13 cellular contexts compared by ENCODE assay signal in genomic region chr14:71551291-71551955, GRCh38.
DNase-seq lines count a peak whose midpoint lies in the region; ATAC-seq and TF ChIP-seq lines count a peak whose summit lies in the region.
"Had no signal": no experiment of that assay in that cellular context is flagged by ENCODE, and none has a peak within 500 bp of the region (broad histone marks: within the 10 kb centered on the region; RNA-seq: fewer than 3 reads in every experiment).

No MANE protein-coding gene starts in this region.

- peaks cover 29% of the 10 kb centered on the region for H3K4me1 ChIP-seq in CD8-positive, alpha-beta T cell (ENCODE audit: insufficient read depth, low read length)
- H3K4me1 ChIP-seq in naive thymus-derived CD4-positive, alpha-beta T cell (ENCODE audit: control insufficient read depth in 2 of 2, insufficient read depth in 2 of 2, low read length in 2 of 2) = peaks cover 24 to 31% of the 10 kb centered on the region in 2 donors
- H3K4me1 ChIP-seq: HAP-1, psoas muscle had no signal

- H3K4me3 ChIP-seq in CD8-positive, alpha-beta T cell (ENCODE audit: low read depth, low read length) = no peak overlapping the region
- no peak overlapping the region for H3K4me3 ChIP-seq in choroid plexus epithelial cell (ENCODE audit: low read depth, low read length)
- no peak overlapping the region for H3K4me3 ChIP-seq in naive thymus-derived CD4-positive, alpha-beta T cell (ENCODE audit: low read length)
- H3K4me3 ChIP-seq: HAP-1, psoas muscle had no signal

- DNase-seq in CD8-positive, alpha-beta T cell = no peak
- DNase-seq in LHCN-M2 (ENCODE audit: low read depth) (peak; percentile 95), choroid plexus epithelial cell (ENCODE audit: low read depth) (peak; percentile 56), NCI-H2081 treated with DMSO at 0.1 percent for 48 hours (lab: John Stamatoyannopoulos, UW) (no peak), NCI-H1105 treated with DMSO at 0.1 percent for 48 hours (lab: John Stamatoyannopoulos, UW) (no peak)
- DNase-seq in naive thymus-derived CD4-positive, alpha-beta T cell = no peak
- DNase-seq: activated effector memory CD4-positive, alpha-beta T cell treated with Interleukin-2 at 50 U/mL for 16 hours; effector CD8-positive, alpha-beta T cell; NCI-H1417; psoas muscle had no signal

- no peaks in the 10 kb centered on the region for H3K9me3 ChIP-seq in CD8-positive, alpha-beta T cell (ENCODE audit: low read length)
- no peaks in the 10 kb centered on the region for H3K9me3 ChIP-seq in naive thymus-derived CD4-positive, alpha-beta T cell (ENCODE audit: control insufficient read depth in 2 of 3, low read length in 3 of 3)
- H3K9me3 ChIP-seq: HAP-1, psoas muscle had no signal

- peaks cover 3% of the 10 kb centered on the region for H3K36me3 Mint-ChIP-seq in CD8-positive, alpha-beta T cell
- H3K36me3 Mint-ChIP-seq in naive thymus-derived CD4-positive, alpha-beta T cell = peaks cover 0 to 14% (median 0%) of the 10 kb centered on the region in 5 donors

- H3K27me3 ChIP-seq in CD8-positive, alpha-beta T cell (ENCODE audit: insufficient read depth, low read length) = no peaks in the 10 kb centered on the region
- H3K27me3 ChIP-seq in naive thymus-derived CD4-positive, alpha-beta T cell (ENCODE audit: control insufficient read depth in 2 of 2, insufficient read depth in 2 of 2, low read length in 2 of 2) = no peaks in the 10 kb centered on the region

- intact Hi-C loops in CD8-positive, alpha-beta T cell (cut with DNase I, micrococcal nuclease) = loop anchor here in 1 of 2 experiments (10.0 kb wide), 1 partner anchor 417 kb away; no protein-coding TSS in a partner anchor
- intact Hi-C loops in naive thymus-derived CD4-positive, alpha-beta T cell (cut with micrococcal nuclease) = no loop called here

- no peak for TF ChIP-seq CTCF in CD8-positive, alpha-beta T cell (IDR thresholded peaks at IDR 0.05)
- TF ChIP-seq CTCF in choroid plexus epithelial cell (conservative IDR thresholded peaks at IDR 0.05; ENCODE audit: low read depth, low read length) = no peak

- no peak overlapping the region for H3K27ac ChIP-seq in CD8-positive, alpha-beta T cell (ENCODE audit: low read depth, low read length)
- no peak overlapping the region for H3K27ac ChIP-seq in naive thymus-derived CD4-positive, alpha-beta T cell (ENCODE audit: low read depth, low read length)
- H3K27ac ChIP-seq: psoas muscle had no signal

- CTCF ChIA-PET in CD8-positive, alpha-beta T cell (lab: Charles Lee) = no interaction called here
- CTCF ChIA-PET in naive thymus-derived CD4-positive, alpha-beta T cell (lab: Charles Lee) = interaction anchor here (0.7 kb wide), 1 partner anchor 168 kb away, joined by 3 read pairs; no protein-coding TSS in a partner anchor

- H3K9me3 Mint-ChIP-seq in CD8-positive, alpha-beta T cell = no peaks in the 10 kb centered on the region
- no peaks in the 10 kb centered on the region for H3K9me3 Mint-ChIP-seq in naive thymus-derived CD4-positive, alpha-beta T cell

- no peak for ATAC-seq in CD8-positive, alpha-beta T cell
- no peak for ATAC-seq in naive thymus-derived CD4-positive, alpha-beta T cell
- no peak for ATAC-seq in GM21529 (IDR thresholded peaks at IDR 0.05; ENCODE audit: unreplicated experiment)
- ATAC-seq in HG03196 (IDR thresholded peaks at IDR 0.05; ENCODE audit: unreplicated experiment) = no peak
- ATAC-seq: psoas muscle had no signal

- POLR2A ChIA-PET in CD8-positive, alpha-beta T cell (lab: Charles Lee) = interaction anchor here (0.9 kb wide), 1 partner anchor 32 kb away, joined by 3 read pairs; no protein-coding TSS in a partner anchor
- POLR2A ChIA-PET in naive thymus-derived CD4-positive, alpha-beta T cell (lab: Charles Lee) = no interaction called here

- no peaks in the 10 kb centered on the region for H3K27me3 Mint-ChIP-seq in CD8-positive, alpha-beta T cell (ENCODE audit: low read depth)
- H3K27me3 Mint-ChIP-seq in naive thymus-derived CD4-positive, alpha-beta T cell = no peaks in the 10 kb centered on the region

- H3K4me1 Mint-ChIP-seq in CD8-positive, alpha-beta T cell (ENCODE audit: low read depth) = peaks cover 43% of the 10 kb centered on the region
- H3K4me1 Mint-ChIP-seq in naive thymus-derived CD4-positive, alpha-beta T cell = peaks cover 34 to 66% (median 60%) of the 10 kb centered on the region in 7 donors

- peak overlapping the region; percentile 33 for H3K27ac Mint-ChIP-seq in CD8-positive, alpha-beta T cell
- peak overlapping the region in 6 of 9 donors; percentile 10 to 71 (median 35) for H3K27ac Mint-ChIP-seq in naive thymus-derived CD4-positive, alpha-beta T cell

- H3K36me3 ChIP-seq in CD8-positive, alpha-beta T cell (ENCODE audit: insufficient read depth, low read length) = no peaks in the 10 kb centered on the region
- H3K36me3 ChIP-seq in naive thymus-derived CD4-positive, alpha-beta T cell (ENCODE audit: control insufficient read depth in 2 of 3, insufficient read depth in 3 of 3, low read length in 3 of 3) = no peaks in the 10 kb centered on the region
- H3K36me3 ChIP-seq: HAP-1 had no signal

- no peak overlapping the region for H3K4me3 Mint-ChIP-seq in CD8-positive, alpha-beta T cell
- H3K4me3 Mint-ChIP-seq in naive thymus-derived CD4-positive, alpha-beta T cell = no peak overlapping the region

Comparison
In these comparisons a context has a peak if more than half of its experiments do, and no peak if none do; other contexts are left out.
1. DNase-seq: peak in LHCN-M2 (single experiment) and choroid plexus epithelial cell (single experiment); none in CD8-positive, alpha-beta T cell (0 of 7), naive thymus-derived CD4-positive, alpha-beta T cell (0 of 9), NCI-H2081 treated with DMSO at 0.1 percent for 48 hours (single experiment) and NCI-H1105 treated with DMSO at 0.1 percent for 48 hours (single experiment).